ENCODE assay signal across 17 cellular contexts in the genomic region with DNA sequence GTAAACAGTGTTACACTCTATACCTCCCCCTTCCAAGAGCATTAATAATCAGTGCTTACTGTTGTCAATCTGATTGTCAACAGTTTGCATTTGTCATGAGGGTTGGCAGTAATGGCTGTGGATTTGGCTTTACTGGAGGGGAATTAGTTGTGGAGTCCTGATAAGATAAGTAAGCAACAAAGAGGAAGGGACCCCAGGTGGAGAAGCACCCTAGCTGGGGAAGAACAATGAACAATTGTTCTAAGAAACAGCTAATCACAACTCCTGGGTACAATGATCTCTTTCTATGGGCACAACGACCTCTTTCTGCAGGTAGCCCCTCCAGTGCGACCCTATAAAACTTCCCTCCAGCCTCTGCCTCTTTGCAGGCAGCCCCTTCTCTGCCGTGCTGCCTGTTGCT. TPM values are rescaled to one million over a fixed set of nuclear protein-coding genes. Genes with fewer than 3 reads are reported as not detected.
DNase-seq lines count a peak whose midpoint lies in the region; ATAC-seq and TF ChIP-seq lines count a peak whose summit lies in the region.
"Had no signal": no experiment of that assay in that cellular context is flagged by ENCODE, and none has a peak within 500 bp of the region (broad histone marks: within the 10 kb centered on the region; RNA-seq: fewer than 3 reads in every experiment).

No MANE protein-coding gene starts in this region.

- H3K36me3 Mint-ChIP-seq in GM23338 (ENCODE audit: low read depth) (no peaks in the 10 kb centered on the region), endodermal cell (ENCODE audit: low read depth) (no peaks in the 10 kb centered on the region)

- H3K36me3 ChIP-seq in GM23338 (ENCODE audit: insufficient read depth) (no peaks in the 10 kb centered on the region), endodermal cell (ENCODE audit: control insufficient read depth, insufficient read depth, low read length) (no peaks in the 10 kb centered on the region), neuronal stem cell (replicated peaks in 1 of 2; ENCODE audit: control insufficient read depth in 2 of 2, insufficient read depth in 2 of 2, low read length in 2 of 2) (no peaks in the 10 kb centered on the region)

- H3K9ac ChIP-seq in endodermal cell (ENCODE audit: extremely low read depth, low read length, poor library complexity, severe bottlenecking) (peak overlapping the region; percentile 38), neuronal stem cell (ENCODE audit: low read depth, low read length, poor library complexity) (no peak overlapping the region)
- H3K9ac ChIP-seq: KMS-11 had no signal

- ATAC-seq in GM23338: peak; percentile 45
- ATAC-seq: Right ventricle myocardium inferior had no signal

- no peak overlapping the region for H2AK5ac ChIP-seq in neuronal stem cell (ENCODE audit: low read depth, low read length)

- H2AFZ ChIP-seq in GM23338 (peak overlapping the region; percentile 72), neuronal stem cell (ENCODE audit: low read length) (peak overlapping the region; percentile 69)

- no peaks in the 10 kb centered on the region for H3F3A ChIP-seq in GM23338 (replicated peaks; ENCODE audit: low read depth)

- H2BK15ac ChIP-seq in neuronal stem cell (ENCODE audit: low read length): no peak overlapping the region

- H2BK12ac ChIP-seq in neuronal stem cell (ENCODE audit: low read length): no peak overlapping the region

- H3K27me3 ChIP-seq in GM23338 (ENCODE audit: insufficient read depth) (no peaks in the 10 kb centered on the region), endodermal cell (ENCODE audit: control insufficient read depth, insufficient read depth, low read length, poor library complexity, severe bottlenecking) (no peaks in the 10 kb centered on the region), neuronal stem cell (ENCODE audit: control insufficient read depth in 3 of 3, insufficient read depth in 3 of 3, low read depth in 1 of 3, low read length in 3 of 3) (peaks cover 0 to 16% (median 0%) of the 10 kb centered on the region in 3 experiments)

- WGBS in endodermal cell (ENCODE audit: insufficient coverage in 1 of 2, insufficient read length in 1 of 2), 2 experiments: 33 to 52% methylated on average over 3 of the region's 3 CpGs
- no CpG with 5 or more reads among the region's 3 CpGs for WGBS in neuronal stem cell (ENCODE audit: extremely low coverage in 2 of 2, insufficient read length in 2 of 2, insufficient replicate concordance in 1 of 2), 2 donors

- H3K4me1 ChIP-seq in GM23338 (ENCODE audit: insufficient read depth) (no peaks in the 10 kb centered on the region), endodermal cell (ENCODE audit: control insufficient read depth, insufficient read depth, low read length) (peaks cover 9% of the 10 kb centered on the region), neuronal stem cell (ENCODE audit: control insufficient read depth in 2 of 2, insufficient read depth in 1 of 2, low read depth in 1 of 2, low read length in 2 of 2) (peaks cover 0 to 1% of the 10 kb centered on the region in 2 donors)

- no peak overlapping the region for H3K4me3 ChIP-seq in GM23338
- H3K4me3 ChIP-seq in endodermal cell (ENCODE audit: low read length): peak overlapping the region; percentile 52
- no peak overlapping the region for H3K4me3 ChIP-seq in neuronal stem cell (ENCODE audit: low read length in 2 of 2)
- H3K4me3 ChIP-seq: SK-N-MC had no signal

- H4K20me1 ChIP-seq in GM23338 (replicated peaks; ENCODE audit: insufficient read depth): no peaks in the 10 kb centered on the region

- H3K4me3 Mint-ChIP-seq in GM23338 (no peak overlapping the region), endodermal cell (peak overlapping the region; percentile 14)

- no peak overlapping the region for H4K8ac ChIP-seq in neuronal stem cell (ENCODE audit: low read depth, low read length)

- H3K27ac ChIP-seq in GM23338 (ENCODE audit: low read depth): no peak overlapping the region
- no peak overlapping the region for H3K27ac ChIP-seq in endodermal cell (ENCODE audit: low read depth, low read length)
- H3K27ac ChIP-seq in neuronal stem cell (replicated peaks; ENCODE audit: low read length): no peak overlapping the region
- H3K27ac ChIP-seq: C4-2B, KMS-11, SK-N-MC had no signal

- H4K91ac ChIP-seq in neuronal stem cell (ENCODE audit: low read depth, low read length, poor library complexity): no peak overlapping the region

- no peak overlapping the region for H3K27ac Mint-ChIP-seq in GM23338
- peak overlapping the region; percentile 81 for H3K27ac Mint-ChIP-seq in endodermal cell

- no peak overlapping the region for H2BK120ac ChIP-seq in neuronal stem cell (ENCODE audit: low read depth, low read length)

- no peaks in the 10 kb centered on the region; the same call in 2 of the 3 replicates for H3K9me3 Mint-ChIP-seq in GM23338
- H3K9me3 Mint-ChIP-seq in endodermal cell: no peaks in the 10 kb centered on the region

- H3K4me1 Mint-ChIP-seq in GM23338 (peaks cover 4% of the 10 kb centered on the region; the same call in 2 of the 3 replicates), endodermal cell (peaks cover 52% of the 10 kb centered on the region)

- H3K9me2 ChIP-seq in GM23338 (ENCODE audit: insufficient read depth): no peaks in the 10 kb centered on the region

- H3K18ac ChIP-seq in neuronal stem cell (ENCODE audit: low read length): no peak overlapping the region

- H3K14ac ChIP-seq in neuronal stem cell (ENCODE audit: low read length): no peak overlapping the region

- in situ Hi-C loops in SK-MEL-5 (cut with HindIII; ENCODE audit: low pct_unique_long_range_greater_than_20kb, low sequenced_read_pairs): no loop called here

- no peaks in the 10 kb centered on the region for H3K79me2 ChIP-seq in GM23338 (replicated peaks; ENCODE audit: insufficient read depth)

- H2BK5ac ChIP-seq in neuronal stem cell (ENCODE audit: low read length): no peak overlapping the region

- no peak overlapping the region for H3K4ac ChIP-seq in neuronal stem cell (ENCODE audit: low read length)

- DNase-seq in GM23338 (ENCODE audit: low spot score) (no peak), SK-MEL-5 (ENCODE audit: low read depth, low spot score) (peak; percentile 17), endodermal cell (peak; percentile 70), neuronal stem cell (ENCODE audit: low spot score) (no peak), NCI-H1694 treated with DMSO at 0.1 percent for 48 hours (lab: John Stamatoyannopoulos, UW) (no peak)
- DNase-seq in activated CD4-positive, alpha-beta T cell treated with anti-CD3 and anti-CD28 coated beads for 4 hours: no peak
- DNase-seq in activated CD8-positive, alpha-beta memory T cell treated with anti-CD3 and anti-CD28 coated beads for 24 hours: no peak
- DNase-seq: DMS79, GOT3, NCI-H1417 treated with DMSO at 0.1 percent for 48 hours, NCI-H2029, NCI-H345, NCI-H69 had no signal

- H3K9me3 ChIP-seq in endodermal cell (ENCODE audit: control insufficient read depth, low read length) (peaks cover 11% of the 10 kb centered on the region), neuronal stem cell (replicated peaks in 1 of 2; ENCODE audit: control insufficient read depth in 2 of 2, insufficient read depth in 1 of 2, low read depth in 1 of 2, low read length in 2 of 2) (no peaks in the 10 kb centered on the region)

- no peak for TF ChIP-seq CTCF in GM23338 (conservative IDR thresholded peaks at IDR 0.05; ENCODE audit: low read depth in 2 of 2)
- TF ChIP-seq CTCF in endodermal cell (conservative IDR thresholded peaks at IDR 0.05): no peak

- no peak overlapping the region for H3K23ac ChIP-seq in neuronal stem cell (ENCODE audit: low read depth, low read length, poor library complexity)

- H3K79me1 ChIP-seq in neuronal stem cell (ENCODE audit: low read depth, low read length): no peaks in the 10 kb centered on the region

- peaks cover 2% of the 10 kb centered on the region for H3K27me3 Mint-ChIP-seq in GM23338 (ENCODE audit: insufficient read depth, low read depth, poor library complexity)
- H3K27me3 Mint-ChIP-seq in endodermal cell (ENCODE audit: insufficient read depth): peaks cover 12% of the 10 kb centered on the region

- no peak overlapping the region for H3K4me2 ChIP-seq in GM23338
- no peak overlapping the region for H3K4me2 ChIP-seq in neuronal stem cell (ENCODE audit: insufficient read depth, low read length, poor library complexity, severe bottlenecking)
- H3K4me2 ChIP-seq: KMS-11 had no signal

TF ChIP-seq in GM23338, 12 proteins besides CTCF, POLR2A, EP300 and RAD21 (continues in another document):
- TF ChIP-seq JUNB (IDR thresholded peaks at IDR 0.05; ENCODE audit: unreplicated experiment) (no peak), EZH2 (IDR thresholded peaks at IDR 0.05; ENCODE audit: low read depth, unreplicated experiment) (no peak)
- TF ChIP-seq, protein P1, sequence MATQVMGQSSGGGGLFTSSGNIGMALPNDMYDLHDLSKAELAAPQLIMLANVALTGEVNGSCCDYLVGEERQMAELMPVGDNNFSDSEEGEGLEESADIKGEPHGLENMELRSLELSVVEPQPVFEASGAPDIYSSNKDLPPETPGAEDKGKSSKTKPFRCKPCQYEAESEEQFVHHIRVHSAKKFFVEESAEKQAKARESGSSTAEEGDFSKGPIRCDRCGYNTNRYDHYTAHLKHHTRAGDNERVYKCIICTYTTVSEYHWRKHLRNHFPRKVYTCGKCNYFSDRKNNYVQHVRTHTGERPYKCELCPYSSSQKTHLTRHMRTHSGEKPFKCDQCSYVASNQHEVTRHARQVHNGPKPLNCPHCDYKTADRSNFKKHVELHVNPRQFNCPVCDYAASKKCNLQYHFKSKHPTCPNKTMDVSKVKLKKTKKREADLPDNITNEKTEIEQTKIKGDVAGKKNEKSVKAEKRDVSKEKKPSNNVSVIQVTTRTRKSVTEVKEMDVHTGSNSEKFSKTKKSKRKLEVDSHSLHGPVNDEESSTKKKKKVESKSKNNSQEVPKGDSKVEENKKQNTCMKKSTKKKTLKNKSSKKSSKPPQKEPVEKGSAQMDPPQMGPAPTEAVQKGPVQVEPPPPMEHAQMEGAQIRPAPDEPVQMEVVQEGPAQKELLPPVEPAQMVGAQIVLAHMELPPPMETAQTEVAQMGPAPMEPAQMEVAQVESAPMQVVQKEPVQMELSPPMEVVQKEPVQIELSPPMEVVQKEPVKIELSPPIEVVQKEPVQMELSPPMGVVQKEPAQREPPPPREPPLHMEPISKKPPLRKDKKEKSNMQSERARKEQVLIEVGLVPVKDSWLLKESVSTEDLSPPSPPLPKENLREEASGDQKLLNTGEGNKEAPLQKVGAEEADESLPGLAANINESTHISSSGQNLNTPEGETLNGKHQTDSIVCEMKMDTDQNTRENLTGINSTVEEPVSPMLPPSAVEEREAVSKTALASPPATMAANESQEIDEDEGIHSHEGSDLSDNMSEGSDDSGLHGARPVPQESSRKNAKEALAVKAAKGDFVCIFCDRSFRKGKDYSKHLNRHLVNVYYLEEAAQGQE (IDR thresholded peaks at IDR 0.05; ENCODE audit: unreplicated experiment): no peak

RNA-seq across cellular contexts. Expression of a gene that starts 53.2 kb away (rescaled TPM):
- total RNA-seq in GM23338 (2014; rRNA removed; shearing (Covaris generic)): 22.4 and 27.2 TPM in 2 replicates
- polyA plus RNA-seq in GM23338 (2016; fragmentation: Nextera tagmentation; extraction: Ambion mirVana): 12.9 and 15.2 TPM in 2 replicates
- total RNA-seq in SK-MEL-5 (2014; rRNA removed; shearing (Covaris generic)): 14.2 and 15.6 TPM in 2 replicates
- polyA plus RNA-seq in SK-MEL-5 (2015; cell fraction: cytosol; rRNA removed): 13.4 and 18.6 TPM in 2 replicates
- 21.4 and 25.2 TPM in 2 replicates for polyA plus RNA-seq in SK-MEL-5 (2015; cell fraction: nucleus; rRNA removed)
- 10 to 100 TPM; 14.1 to 15.3 TPM for total RNA-seq in endodermal cell
- polyA plus RNA-seq in endodermal cell (2013, experiment 1 of 2): 25.6 TPM
- 24.2 TPM for polyA plus RNA-seq in endodermal cell (2013, experiment 2 of 2)
- 15.8 TPM for polyA plus RNA-seq in neuronal stem cell (2013, experiment 1 of 2)
- 16.0 TPM for polyA plus RNA-seq in neuronal stem cell (2013, experiment 2 of 2)

Comparison
In these comparisons a context has a peak if more than half of its experiments do, and no peak if none do; other contexts are left out.
1. DNase-seq: peak in SK-MEL-5 (single experiment) and endodermal cell (single experiment); none in GM23338 (single experiment), neuronal stem cell (single experiment), NCI-H1694 treated with DMSO at 0.1 percent for 48 hours (single experiment), activated CD4-positive, alpha-beta T cell treated with anti-CD3 and anti-CD28 coated beads for 4 hours (0 of 2) and activated CD8-positive, alpha-beta memory T cell treated with anti-CD3 and anti-CD28 coated beads for 24 hours (single experiment).